In the genomic region with DNA sequence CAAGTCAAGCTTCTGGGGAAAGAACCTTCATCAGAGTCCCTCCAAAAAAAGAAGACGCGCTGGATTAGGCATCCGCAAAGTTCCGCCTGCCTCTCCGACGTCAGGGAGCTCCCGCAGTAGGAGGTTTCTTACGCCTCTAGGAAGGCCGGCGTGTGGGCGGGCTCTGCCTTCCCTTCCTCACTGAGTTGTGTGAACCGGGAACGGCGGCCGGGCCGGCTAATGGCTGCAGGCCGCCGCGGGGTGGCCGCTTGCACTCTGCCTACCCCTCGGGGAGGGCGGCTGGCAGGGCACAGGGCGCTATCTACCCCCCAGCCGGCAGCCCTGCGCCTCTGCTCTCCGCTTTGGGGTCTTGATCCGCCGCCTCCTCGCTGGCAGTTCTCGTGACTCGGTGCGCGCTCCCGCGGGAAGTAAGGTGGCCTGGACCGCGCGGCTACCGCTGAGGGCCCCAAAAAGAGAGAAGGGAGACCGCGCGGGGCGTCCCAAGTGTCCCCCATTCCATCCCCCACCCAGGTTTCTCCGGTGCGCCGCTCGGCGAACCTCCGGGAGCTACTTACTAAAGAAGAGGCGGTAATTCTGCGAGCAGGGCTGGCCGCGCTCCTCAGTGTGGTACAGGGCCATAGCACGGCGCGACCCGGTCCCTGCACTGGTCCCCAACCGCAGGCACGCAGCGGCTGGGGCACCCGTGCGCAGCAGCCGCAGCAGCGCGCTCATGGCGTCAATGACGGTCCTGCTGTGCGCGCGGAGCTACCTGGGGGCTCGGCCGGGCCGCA, we compare ENCODE assay signal across 1 cellular context.
TF ChIP-seq lines count a peak whose summit lies in the region.

A gene (minus strand): TSS at position 723 of the 770 bp plus-strand sequence. CDS start 12 bp downstream, at position 711.

TF ChIP-seq in HepG2, 621 proteins besides CTCF, POLR2A, EP300 and RAD21 (continued from another document and continues in another):
- TF ChIP-seq RBM39 (IDR thresholded peaks at IDR 0.05; ENCODE audit: low read depth, low read length, poor library complexity, severe bottlenecking) (peak; percentile 76), JDP2 (CRISPR knock-in tag; IDR thresholded peaks at IDR 0.05; ENCODE audit: borderline replicate concordance) (no peak; the same call in 1 of the 2 replicates), KDM3A (CRISPR knock-in tag; IDR thresholded peaks at IDR 0.05; ENCODE audit: low read depth) (no peak; the same call in 1 of the 2 replicates), ZNF136 (CRISPR knock-in tag; IDR thresholded peaks at IDR 0.05; ENCODE audit: low read depth) (0 out of 2 replicates have a peak, but pooled peaks have one; percentile 47), PLRG1 (conservative IDR thresholded peaks at IDR 0.05) (no peak), ZNF296 (CRISPR knock-in tag; conservative IDR thresholded peaks at IDR 0.05) (no peak), ZKSCAN8 (CRISPR knock-in tag; IDR thresholded peaks at IDR 0.05; ENCODE audit: borderline replicate concordance) (no peak), NCOR1 (IDR thresholded peaks at IDR 0.05; ENCODE audit: borderline replicate concordance, low read length) (0 out of 2 replicates have a peak, but pooled peaks have one; percentile 25), ZNF614 (CRISPR knock-in tag; IDR thresholded peaks at IDR 0.05; ENCODE audit: borderline replicate concordance) (no peak), TP53 (CRISPR knock-in tag; conservative IDR thresholded peaks at IDR 0.05) (peak; percentile 88; the same call in 1 of the 2 replicates), ZFYVE20 (CRISPR knock-in tag; IDR thresholded peaks at IDR 0.05; ENCODE audit: borderline replicate concordance, low read depth) (no peak), ZEB1 (IDR thresholded peaks at IDR 0.05; ENCODE audit: insufficient replicate concordance, low read depth) (no peak), NFE2 (CRISPR knock-in tag; IDR thresholded peaks at IDR 0.05) (no peak), POLR2AphosphoS2 (IDR thresholded peaks at IDR 0.05; ENCODE audit: low read depth, low read length) (no peak), ZBTB1 (CRISPR knock-in tag; IDR thresholded peaks at IDR 0.05; ENCODE audit: borderline replicate concordance) (no peak), SMARCC2 (IDR thresholded peaks at IDR 0.05) (no peak), ZBTB42 (CRISPR knock-in tag; IDR thresholded peaks at IDR 0.05) (peak; percentile 55; the same call in 1 of the 2 replicates), KLF16 (CRISPR knock-in tag; IDR thresholded peaks at IDR 0.05) (0 out of 4 replicates have a peak, but pooled peaks of 1 of the 2 experiments have one; percentile 87), ZNF766 (CRISPR knock-in tag; IDR thresholded peaks at IDR 0.05; ENCODE audit: borderline replicate concordance) (peak; percentile 95), ZNF230 (CRISPR knock-in tag; IDR thresholded peaks at IDR 0.05) (peak; percentile 78; the same call in 1 of the 2 replicates), TEAD2 (CRISPR knock-in tag; IDR thresholded peaks at IDR 0.05) (no peak), ISX (CRISPR knock-in tag; conservative IDR thresholded peaks at IDR 0.05) (no peak), ZNF558 (CRISPR knock-in tag; IDR thresholded peaks at IDR 0.05; ENCODE audit: borderline replicate concordance) (no peak), RFX3 (CRISPR knock-in tag; IDR thresholded peaks at IDR 0.05) (no peak), SMAD3 (CRISPR knock-in tag; IDR thresholded peaks at IDR 0.05) (peak; percentile 29; the same call in 1 of the 2 replicates), NR2C2 (CRISPR knock-in tag; IDR thresholded peaks at IDR 0.05; ENCODE audit: borderline replicate concordance) (peak; percentile 40; the same call in 1 of the 2 replicates), ZNF441 (CRISPR knock-in tag; IDR thresholded peaks at IDR 0.05; ENCODE audit: borderline replicate concordance) (peak; percentile 71; the same call in 1 of the 2 replicates), ZNF329 (CRISPR knock-in tag; IDR thresholded peaks at IDR 0.05; ENCODE audit: low read depth) (peak; percentile 89)
- TF ChIP-seq, protein P1, sequence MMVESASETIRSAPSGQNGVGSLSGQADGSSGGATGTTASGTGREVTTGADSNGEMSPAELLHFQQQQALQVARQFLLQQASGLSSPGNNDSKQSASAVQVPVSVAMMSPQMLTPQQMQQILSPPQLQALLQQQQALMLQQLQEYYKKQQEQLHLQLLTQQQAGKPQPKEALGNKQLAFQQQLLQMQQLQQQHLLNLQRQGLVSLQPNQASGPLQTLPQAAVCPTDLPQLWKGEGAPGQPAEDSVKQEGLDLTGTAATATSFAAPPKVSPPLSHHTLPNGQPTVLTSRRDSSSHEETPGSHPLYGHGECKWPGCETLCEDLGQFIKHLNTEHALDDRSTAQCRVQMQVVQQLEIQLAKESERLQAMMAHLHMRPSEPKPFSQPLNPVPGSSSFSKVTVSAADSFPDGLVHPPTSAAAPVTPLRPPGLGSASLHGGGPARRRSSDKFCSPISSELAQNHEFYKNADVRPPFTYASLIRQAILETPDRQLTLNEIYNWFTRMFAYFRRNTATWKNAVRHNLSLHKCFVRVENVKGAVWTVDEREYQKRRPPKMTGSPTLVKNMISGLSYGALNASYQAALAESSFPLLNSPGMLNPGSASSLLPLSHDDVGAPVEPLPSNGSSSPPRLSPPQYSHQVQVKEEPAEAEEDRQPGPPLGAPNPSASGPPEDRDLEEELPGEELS (CRISPR knock-in tag; IDR thresholded peaks at IDR 0.05) = peak; percentile 49
- TF ChIP-seq, protein P2, sequence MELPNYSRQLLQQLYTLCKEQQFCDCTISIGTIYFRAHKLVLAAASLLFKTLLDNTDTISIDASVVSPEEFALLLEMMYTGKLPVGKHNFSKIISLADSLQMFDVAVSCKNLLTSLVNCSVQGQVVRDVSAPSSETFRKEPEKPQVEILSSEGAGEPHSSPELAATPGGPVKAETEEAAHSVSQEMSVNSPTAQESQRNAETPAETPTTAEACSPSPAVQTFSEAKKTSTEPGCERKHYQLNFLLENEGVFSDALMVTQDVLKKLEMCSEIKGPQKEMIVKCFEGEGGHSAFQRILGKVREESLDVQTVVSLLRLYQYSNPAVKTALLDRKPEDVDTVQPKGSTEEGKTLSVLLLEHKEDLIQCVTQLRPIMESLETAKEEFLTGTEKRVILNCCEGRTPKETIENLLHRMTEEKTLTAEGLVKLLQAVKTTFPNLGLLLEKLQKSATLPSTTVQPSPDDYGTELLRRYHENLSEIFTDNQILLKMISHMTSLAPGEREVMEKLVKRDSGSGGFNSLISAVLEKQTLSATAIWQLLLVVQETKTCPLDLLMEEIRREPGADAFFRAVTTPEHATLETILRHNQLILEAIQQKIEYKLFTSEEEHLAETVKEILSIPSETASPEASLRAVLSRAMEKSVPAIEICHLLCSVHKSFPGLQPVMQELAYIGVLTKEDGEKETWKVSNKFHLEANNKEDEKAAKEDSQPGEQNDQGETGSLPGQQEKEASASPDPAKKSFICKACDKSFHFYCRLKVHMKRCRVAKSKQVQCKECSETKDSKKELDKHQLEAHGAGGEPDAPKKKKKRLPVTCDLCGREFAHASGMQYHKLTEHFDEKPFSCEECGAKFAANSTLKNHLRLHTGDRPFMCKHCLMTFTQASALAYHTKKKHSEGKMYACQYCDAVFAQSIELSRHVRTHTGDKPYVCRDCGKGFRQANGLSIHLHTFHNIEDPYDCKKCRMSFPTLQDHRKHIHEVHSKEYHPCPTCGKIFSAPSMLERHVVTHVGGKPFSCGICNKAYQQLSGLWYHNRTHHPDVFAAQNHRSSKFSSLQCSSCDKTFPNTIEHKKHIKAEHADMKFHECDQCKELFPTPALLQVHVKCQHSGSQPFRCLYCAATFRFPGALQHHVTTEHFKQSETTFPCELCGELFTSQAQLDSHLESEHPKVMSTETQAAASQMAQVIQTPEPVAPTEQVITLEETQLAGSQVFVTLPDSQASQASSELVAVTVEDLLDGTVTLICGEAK (IDR thresholded peaks at IDR 0.05) = no peak
- TF ChIP-seq, protein P2 (CRISPR knock-in tag; IDR thresholded peaks at IDR 0.05) = peak; percentile 73; the same call in 1 of the 2 replicates
- TF ChIP-seq, protein P3, sequence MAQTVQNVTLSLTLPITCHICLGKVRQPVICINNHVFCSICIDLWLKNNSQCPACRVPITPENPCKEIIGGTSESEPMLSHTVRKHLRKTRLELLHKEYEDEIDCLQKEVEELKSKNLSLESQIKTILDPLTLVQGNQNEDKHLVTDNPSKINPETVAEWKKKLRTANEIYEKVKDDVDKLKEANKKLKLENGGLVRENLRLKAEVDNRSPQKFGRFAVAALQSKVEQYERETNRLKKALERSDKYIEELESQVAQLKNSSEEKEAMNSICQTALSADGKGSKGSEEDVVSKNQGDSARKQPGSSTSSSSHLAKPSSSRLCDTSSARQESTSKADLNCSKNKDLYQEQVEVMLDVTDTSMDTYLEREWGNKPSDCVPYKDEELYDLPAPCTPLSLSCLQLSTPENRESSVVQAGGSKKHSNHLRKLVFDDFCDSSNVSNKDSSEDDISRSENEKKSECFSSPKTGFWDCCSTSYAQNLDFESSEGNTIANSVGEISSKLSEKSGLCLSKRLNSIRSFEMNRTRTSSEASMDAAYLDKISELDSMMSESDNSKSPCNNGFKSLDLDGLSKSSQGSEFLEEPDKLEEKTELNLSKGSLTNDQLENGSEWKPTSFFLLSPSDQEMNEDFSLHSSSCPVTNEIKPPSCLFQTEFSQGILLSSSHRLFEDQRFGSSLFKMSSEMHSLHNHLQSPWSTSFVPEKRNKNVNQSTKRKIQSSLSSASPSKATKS (CRISPR knock-in tag; IDR thresholded peaks at IDR 0.05) = peak; percentile 84; the same call in 1 of the 2 replicates
- TF ChIP-seq, protein P4, sequence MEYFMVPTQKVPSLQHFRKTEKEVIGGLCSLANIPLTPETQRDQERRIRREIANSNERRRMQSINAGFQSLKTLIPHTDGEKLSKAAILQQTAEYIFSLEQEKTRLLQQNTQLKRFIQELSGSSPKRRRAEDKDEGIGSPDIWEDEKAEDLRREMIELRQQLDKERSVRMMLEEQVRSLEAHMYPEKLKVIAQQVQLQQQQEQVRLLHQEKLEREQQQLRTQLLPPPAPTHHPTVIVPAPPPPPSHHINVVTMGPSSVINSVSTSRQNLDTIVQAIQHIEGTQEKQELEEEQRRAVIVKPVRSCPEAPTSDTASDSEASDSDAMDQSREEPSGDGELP (IDR thresholded peaks at IDR 0.05; ENCODE audit: borderline replicate concordance, low read depth) = no peak; the same call in 1 of the 2 replicates
- TF ChIP-seq, protein P5, sequence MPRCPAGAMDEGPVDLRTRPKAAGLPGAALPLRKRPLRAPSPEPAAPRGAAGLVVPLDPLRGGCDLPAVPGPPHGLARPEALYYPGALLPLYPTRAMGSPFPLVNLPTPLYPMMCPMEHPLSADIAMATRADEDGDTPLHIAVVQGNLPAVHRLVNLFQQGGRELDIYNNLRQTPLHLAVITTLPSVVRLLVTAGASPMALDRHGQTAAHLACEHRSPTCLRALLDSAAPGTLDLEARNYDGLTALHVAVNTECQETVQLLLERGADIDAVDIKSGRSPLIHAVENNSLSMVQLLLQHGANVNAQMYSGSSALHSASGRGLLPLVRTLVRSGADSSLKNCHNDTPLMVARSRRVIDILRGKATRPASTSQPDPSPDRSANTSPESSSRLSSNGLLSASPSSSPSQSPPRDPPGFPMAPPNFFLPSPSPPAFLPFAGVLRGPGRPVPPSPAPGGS (CRISPR knock-in tag; IDR thresholded peaks at IDR 0.05) = peak; percentile 85; the same call in 1 of the 2 replicates
- TF ChIP-seq, protein P6, sequence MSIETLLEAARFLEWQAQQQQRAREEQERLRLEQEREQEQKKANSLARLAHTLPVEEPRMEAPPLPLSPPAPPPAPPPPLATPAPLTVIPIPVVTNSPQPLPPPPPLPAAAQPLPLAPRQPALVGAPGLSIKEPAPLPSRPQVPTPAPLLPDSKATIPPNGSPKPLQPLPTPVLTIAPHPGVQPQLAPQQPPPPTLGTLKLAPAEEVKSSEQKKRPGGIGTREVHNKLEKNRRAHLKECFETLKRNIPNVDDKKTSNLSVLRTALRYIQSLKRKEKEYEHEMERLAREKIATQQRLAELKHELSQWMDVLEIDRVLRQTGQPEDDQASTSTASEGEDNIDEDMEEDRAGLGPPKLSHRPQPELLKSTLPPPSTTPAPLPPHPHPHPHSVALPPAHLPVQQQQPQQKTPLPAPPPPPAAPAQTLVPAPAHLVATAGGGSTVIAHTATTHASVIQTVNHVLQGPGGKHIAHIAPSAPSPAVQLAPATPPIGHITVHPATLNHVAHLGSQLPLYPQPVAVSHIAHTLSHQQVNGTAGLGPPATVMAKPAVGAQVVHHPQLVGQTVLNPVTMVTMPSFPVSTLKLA (IDR thresholded peaks at IDR 0.05) = no peak; the same call in 1 of the 2 replicates
